Comparison of ENCODE assay signal across 17 cellular contexts in genomic region chr18:74186661-74187060, GRCh38. TPM values are rescaled to one million over a fixed set of nuclear protein-coding genes. Genes with fewer than 3 reads are reported as not detected.
DNase-seq lines count a peak whose midpoint lies in the region; ATAC-seq and TF ChIP-seq lines count a peak whose summit lies in the region.
"Had no signal": no experiment of that assay in that cellular context is flagged by ENCODE, and none has a peak within 500 bp of the region (broad histone marks: within the 10 kb centered on the region; RNA-seq: fewer than 3 reads in every experiment).

No MANE protein-coding gene starts in this region.

- no peaks in the 10 kb centered on the region for H3K9me3 ChIP-seq in thyroid gland

- no peak overlapping the region for H3K4me2 ChIP-seq in GM23338
- no peak overlapping the region for H3K4me2 ChIP-seq in mesendoderm (ENCODE audit: low read length)

- no peak overlapping the region for H4K8ac ChIP-seq in mesendoderm (ENCODE audit: low read depth, low read length)

- peak overlapping the region; percentile 23; the same call in 1 of the 2 replicates for H2AFZ ChIP-seq in GM23338

- no peaks in the 10 kb centered on the region for H3K9me2 ChIP-seq in GM23338 (ENCODE audit: insufficient read depth)

- no peak overlapping the region for H3K4me3 Mint-ChIP-seq in GM23338
- H3K4me3 Mint-ChIP-seq in WTC11: no peak overlapping the region
- no peak overlapping the region for H3K4me3 Mint-ChIP-seq in activated T-helper 2 cell treated with anti-CD3 and anti-CD28 coated beads, Interferon-gamma antibody, Interleukin-2, Interleukin-4, amounts not matched to agents 10 μg/mL and 5 μg/mL and 100 μg/mL, durations not matched to agents 14 hours and 24 hours and 36 hours (ENCODE audit: low read depth)
- H3K4me3 Mint-ChIP-seq: CD4-positive, alpha-beta memory T cell had no signal

- H3K27me3 Mint-ChIP-seq in GM23338 (ENCODE audit: insufficient read depth, low read depth, poor library complexity): peaks cover 8% of the 10 kb centered on the region
- H3K27me3 Mint-ChIP-seq in WTC11 (ENCODE audit: low read depth): no peaks in the 10 kb centered on the region
- H3K27me3 Mint-ChIP-seq in activated T-helper 2 cell treated with anti-CD3 and anti-CD28 coated beads, Interferon-gamma antibody, Interleukin-2, Interleukin-4, amounts not matched to agents 10 μg/mL and 5 μg/mL and 100 μg/mL, durations not matched to agents 14 hours and 24 hours and 36 hours (ENCODE audit: low read depth): peaks cover 23% of the 10 kb centered on the region

- H2BK15ac ChIP-seq in mesendoderm (replicated peaks; ENCODE audit: low read depth): no peak overlapping the region

- H4K5ac ChIP-seq in mesendoderm (ENCODE audit: low read length): no peak overlapping the region

- intact Hi-C loops in activated T-helper 2 cell treated with anti-CD3 and anti-CD28 coated beads, Interferon-gamma antibody, Interleukin-2, Interleukin-4, amounts not matched to agents 10 μg/mL and 5 μg/mL and 100 μg/mL, durations not matched to agents 14 hours and 24 hours and 36 hours (cut with micrococcal nuclease): no loop called here
- intact Hi-C loops in left ventricle myocardium superior (cut with micrococcal nuclease): no loop called here
- intact Hi-C loops in thyroid gland (cut with DNase I): no loop called here

- H3K36me3 Mint-ChIP-seq in GM23338 (ENCODE audit: low read depth): no peaks in the 10 kb centered on the region
- H3K36me3 Mint-ChIP-seq in WTC11: no peaks in the 10 kb centered on the region
- no peaks in the 10 kb centered on the region for H3K36me3 Mint-ChIP-seq in activated T-helper 2 cell treated with anti-CD3 and anti-CD28 coated beads, Interferon-gamma antibody, Interleukin-2, Interleukin-4, amounts not matched to agents 10 μg/mL and 5 μg/mL and 100 μg/mL, durations not matched to agents 14 hours and 24 hours and 36 hours (ENCODE audit: low read depth)
- H3K36me3 Mint-ChIP-seq: CD4-positive, alpha-beta memory T cell had no signal

- no peaks in the 10 kb centered on the region for H3K27me3 ChIP-seq in GM23338 (ENCODE audit: insufficient read depth)
- no peaks in the 10 kb centered on the region for H3K27me3 ChIP-seq in mesendoderm (ENCODE audit: insufficient read depth, low read length, poor library complexity)
- H3K27me3 ChIP-seq in thyroid gland: no peaks in the 10 kb centered on the region

- H2BK120ac ChIP-seq in mesendoderm (ENCODE audit: low read depth, low read length): no peak overlapping the region

- H3K4me1 Mint-ChIP-seq in GM23338 (peaks cover 25% of the 10 kb centered on the region), WTC11 (peaks cover 26% of the 10 kb centered on the region)
- no peaks in the 10 kb centered on the region for H3K4me1 Mint-ChIP-seq in activated T-helper 2 cell treated with anti-CD3 and anti-CD28 coated beads, Interferon-gamma antibody, Interleukin-2, Interleukin-4, amounts not matched to agents 10 μg/mL and 5 μg/mL and 100 μg/mL, durations not matched to agents 14 hours and 24 hours and 36 hours (ENCODE audit: low read depth)
- H3K4me1 Mint-ChIP-seq: CD4-positive, alpha-beta memory T cell had no signal

- H3K36me3 ChIP-seq in GM23338 (ENCODE audit: insufficient read depth) (no peaks in the 10 kb centered on the region), mesendoderm (ENCODE audit: control insufficient read depth, insufficient read depth, low read length) (no peaks in the 10 kb centered on the region), thyroid gland (no peaks in the 10 kb centered on the region)

- TF ChIP-seq CTCF in GM23338 (conservative IDR thresholded peaks at IDR 0.05; ENCODE audit: low read depth in 2 of 2): no peak
- no peak for TF ChIP-seq CTCF in WTC11 (IDR thresholded peaks at IDR 0.05)
- TF ChIP-seq CTCF in thyroid gland (IDR thresholded peaks at IDR 0.05): no peak

- POLR2A ChIA-PET in WTC11 (lab: Charles Lee): no interaction called here

- peak overlapping the region; percentile 45 for H3K23ac ChIP-seq in mesendoderm (ENCODE audit: low read length)

- H3K4me3 ChIP-seq in GM23338: no peak overlapping the region
- no peak overlapping the region for H3K4me3 ChIP-seq in mesendoderm (ENCODE audit: low read length)
- no peak overlapping the region for H3K4me3 ChIP-seq in thyroid gland (replicated peaks in 1 of 3)

- H3K9me3 Mint-ChIP-seq in GM23338 (no peaks in the 10 kb centered on the region), WTC11 (no peaks in the 10 kb centered on the region)
- no peaks in the 10 kb centered on the region for H3K9me3 Mint-ChIP-seq in activated T-helper 2 cell treated with anti-CD3 and anti-CD28 coated beads, Interferon-gamma antibody, Interleukin-2, Interleukin-4, amounts not matched to agents 10 μg/mL and 5 μg/mL and 100 μg/mL, durations not matched to agents 14 hours and 24 hours and 36 hours
- H3K9me3 Mint-ChIP-seq: CD4-positive, alpha-beta memory T cell had no signal

- no peaks in the 10 kb centered on the region for H3F3A ChIP-seq in GM23338 (replicated peaks; ENCODE audit: low read depth)

- H3K79me1 ChIP-seq in mesendoderm (ENCODE audit: low read length): no peaks in the 10 kb centered on the region

- no peak overlapping the region for H3K4ac ChIP-seq in mesendoderm (ENCODE audit: low read depth, low read length)

- H3K27ac Mint-ChIP-seq in GM23338: no peak overlapping the region
- H3K27ac Mint-ChIP-seq in WTC11: peak overlapping the region; percentile 42; the same call in 1 of the 2 replicates
- H3K27ac Mint-ChIP-seq in activated T-helper 2 cell treated with anti-CD3 and anti-CD28 coated beads, Interferon-gamma antibody, Interleukin-2, Interleukin-4, amounts not matched to agents 10 μg/mL and 5 μg/mL and 100 μg/mL, durations not matched to agents 14 hours and 24 hours and 36 hours: no peak overlapping the region
- H3K27ac Mint-ChIP-seq: CD4-positive, alpha-beta memory T cell had no signal

- H2AK5ac ChIP-seq in mesendoderm (ENCODE audit: low read length): no peak overlapping the region

- no peak overlapping the region for H3K9ac ChIP-seq in mesendoderm (ENCODE audit: low read length)

- H3K56ac ChIP-seq in mesendoderm (ENCODE audit: low read length): no peak overlapping the region

- no peak overlapping the region for H2BK5ac ChIP-seq in mesendoderm (ENCODE audit: low read length)

- TF ChIP-seq POLR2A in erythroblast (IDR thresholded peaks at IDR 0.05; ENCODE audit: low read length) (no peak), thyroid gland (IDR thresholded peaks at IDR 0.05) (no peak)

- H3K4me1 ChIP-seq in GM23338 (ENCODE audit: insufficient read depth) (peaks cover 26% of the 10 kb centered on the region), mesendoderm (ENCODE audit: control insufficient read depth, low read depth, low read length) (no peaks in the 10 kb centered on the region), thyroid gland (no peaks in the 10 kb centered on the region)

- no peaks in the 10 kb centered on the region for H3K79me2 ChIP-seq in GM23338 (replicated peaks; ENCODE audit: insufficient read depth)
- no peaks in the 10 kb centered on the region for H3K79me2 ChIP-seq in mesendoderm (ENCODE audit: control insufficient read depth, insufficient read depth, low read length)

- no peak overlapping the region for H3K18ac ChIP-seq in mesendoderm (ENCODE audit: low read length)

- no peak for DNase-seq in GM23338 (ENCODE audit: low spot score)
- DNase-seq in WTC11 (ENCODE audit: low spot score): no peak
- peak; percentile 21 to 51 for DNase-seq in erythroblast (lab: John Stamatoyannopoulos, UW)
- DNase-seq in mesendoderm: no peak
- no peak for DNase-seq in activated T-helper 2 cell treated with anti-CD3 and anti-CD28 coated beads, Interferon-gamma antibody, Interleukin-2, Interleukin-4, amounts not matched to agents 10 μg/mL and 5 μg/mL and 100 μg/mL, durations not matched to agents 14 hours and 24 hours and 36 hours (ENCODE audit: low spot score)
- DNase-seq in left ventricle myocardium superior: no peak
- no peak for DNase-seq in thyroid gland
- DNase-seq: C1 segment of cervical spinal cord; Calu3; CD4-positive, alpha-beta memory T cell; COR-L47; DMS153; DND-41; GOT3; H7; HCEC 1CT had no signal

- WGBS in mesendoderm (ENCODE audit: extremely low coverage, insufficient coverage, low lambda C conversion rate): no CpG with 5 or more reads among the region's 3 CpGs
- 79 to 82% methylated on average over 3 of the region's 3 CpGs for WGBS in thyroid gland, 2 donors

- H3K27ac ChIP-seq in GM23338 (ENCODE audit: low read depth): no peak overlapping the region
- H3K27ac ChIP-seq in mesendoderm (ENCODE audit: low read depth, low read length): no peak overlapping the region
- H3K27ac ChIP-seq in thyroid gland: no peak overlapping the region

- CTCF ChIA-PET in WTC11 (lab: Charles Lee): no interaction called here

- no peak for ATAC-seq in GM23338
- ATAC-seq in WTC11: no peak
- ATAC-seq in GM19395 (IDR thresholded peaks at IDR 0.05; ENCODE audit: unreplicated experiment): no peak
- no peak for ATAC-seq in left ventricle myocardium superior

- H4K20me1 ChIP-seq in GM23338 (replicated peaks; ENCODE audit: insufficient read depth): no peaks in the 10 kb centered on the region

TF ChIP-seq in GM23338, 12 proteins besides CTCF, POLR2A, EP300 and RAD21 (continues in another document):
- no peak for TF ChIP-seq NANOG (IDR thresholded peaks at IDR 0.05; ENCODE audit: borderline replicate concordance)
- no peak for TF ChIP-seq EZH2phosphoT487 (IDR thresholded peaks at IDR 0.05; ENCODE audit: unreplicated experiment)

TF ChIP-seq in WTC11, 78 proteins besides CTCF, POLR2A, EP300 and RAD21 (continues in another document):
- TF ChIP-seq MYBL2 (CRISPR knock-in tag; IDR thresholded peaks at IDR 0.05): no peak
- no peak for TF ChIP-seq ZNF317 (CRISPR knock-in tag; IDR thresholded peaks at IDR 0.05; ENCODE audit: borderline replicate concordance, low read depth)
- no peak for TF ChIP-seq SP1 (CRISPR knock-in tag; conservative IDR thresholded peaks at IDR 0.05)

RNA-seq across cellular contexts. Expression of gene TIMM21, which starts 38.3 kb away (rescaled TPM):
- 33.0 and 49.2 TPM in 2 replicates for total RNA-seq in GM23338 (2014; rRNA removed; shearing (Covaris generic))
- 76.7 and 97.6 TPM in 2 replicates for polyA plus RNA-seq in GM23338 (2016; fragmentation: Nextera tagmentation; extraction: Ambion mirVana)
- total RNA-seq in WTC11 (2021): 43.7 to 47.7 TPM (median 45.4 TPM) in 3 replicates
- polyA plus RNA-seq in mesendoderm (2013, experiment 1 of 2): 32.9 TPM
- 31.8 TPM for polyA plus RNA-seq in mesendoderm (2013, experiment 2 of 2)
- total RNA-seq in activated T-helper 2 cell treated with anti-CD3 and anti-CD28 coated beads, Interferon-gamma antibody, Interleukin-2, Interleukin-4, amounts not matched to agents 10 μg/mL and 5 μg/mL and 100 μg/mL, durations not matched to agents 14 hours and 24 hours and 36 hours: 48.3 and 50.0 TPM in 2 replicates
- 163 TPM for total RNA-seq in left ventricle myocardium superior
- 10 to 100 TPM; 18.2 to 47.0 (median 27.9) TPM for total RNA-seq in thyroid gland

RNA-seq across cellular contexts. Expression of gene FBXO15, which starts 39.0 kb away (rescaled TPM):
- 0.21 and 4.1 TPM in 2 replicates for total RNA-seq in GM23338 (2014; rRNA removed; shearing (Covaris generic))
- polyA plus RNA-seq in GM23338 (2016; fragmentation: Nextera tagmentation; extraction: Ambion mirVana): 0.53 TPM in 1 of 2 replicates, not detected in the other
- total RNA-seq in WTC11 (2021) (0.96 to 1.9 TPM (median 1.6 TPM) in 3 replicates), left ventricle myocardium superior (not detected), thyroid gland (1 to 10 TPM in 1 of 4 donors, under 1 TPM in 3; 0.54 to 1.9 (median 0.72) TPM)
- 0.37 TPM for polyA plus RNA-seq in mesendoderm (2013, experiment 1 of 2)
- 0.49 TPM for polyA plus RNA-seq in mesendoderm (2013, experiment 2 of 2)
- total RNA-seq in activated T-helper 2 cell treated with anti-CD3 and anti-CD28 coated beads, Interferon-gamma antibody, Interleukin-2, Interleukin-4, amounts not matched to agents 10 μg/mL and 5 μg/mL and 100 μg/mL, durations not matched to agents 14 hours and 24 hours and 36 hours: 0.91 and 1.1 TPM in 2 replicates

Comparison
In these comparisons a context has a peak if more than half of its experiments do, and no peak if none do; other contexts are left out.
1. DNase-seq: peak in erythroblast (2 of 2); none in GM23338 (single experiment), WTC11 (single experiment), mesendoderm (single experiment), activated T-helper 2 cell treated with anti-CD3 and anti-CD28 coated beads, Interferon-gamma antibody, Interleukin-2, Interleukin-4, amounts not matched to agents 10 μg/mL and 5 μg/mL and 100 μg/mL, durations not matched to agents 14 hours and 24 hours and 36 hours (single experiment), left ventricle myocardium superior (single experiment) and thyroid gland (0 of 2).